Comparison of ENCODE assay signal across 8 cellular contexts in the genomic region with DNA sequence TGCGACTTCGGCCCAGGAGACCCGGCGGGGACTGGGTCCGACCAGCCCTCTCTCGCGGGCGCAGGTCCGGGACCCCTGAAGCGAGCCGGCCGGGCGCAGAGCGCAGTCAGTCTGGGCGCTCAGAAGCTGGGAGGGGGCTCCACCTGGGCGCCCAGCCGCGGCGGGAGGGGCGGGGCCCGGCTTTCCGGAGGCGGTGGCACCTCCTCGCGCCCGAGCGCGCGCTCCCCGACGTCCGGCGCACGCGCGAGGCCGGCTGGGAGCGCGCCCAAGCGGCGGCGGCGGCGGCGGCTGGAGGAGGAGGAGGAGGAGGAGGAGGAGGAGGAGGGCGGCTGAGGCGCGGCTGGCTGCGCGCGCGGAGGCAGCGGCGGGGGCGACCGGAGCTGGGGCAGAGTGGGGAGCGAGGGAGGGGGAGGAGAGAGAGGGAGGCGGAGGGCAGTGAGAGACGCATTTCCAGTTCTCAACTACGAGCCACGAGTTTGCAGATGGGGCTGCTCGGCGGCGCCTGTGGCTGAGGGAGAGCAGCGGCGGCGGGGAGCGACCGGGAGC. TPM values are rescaled to one million over a fixed set of nuclear protein-coding genes. Genes with fewer than 3 reads are reported as not detected.
DNase-seq lines count a peak whose midpoint lies in the region; ATAC-seq, FAIRE-seq and TF ChIP-seq lines count a peak whose summit lies in the region.

A gene with protein sequence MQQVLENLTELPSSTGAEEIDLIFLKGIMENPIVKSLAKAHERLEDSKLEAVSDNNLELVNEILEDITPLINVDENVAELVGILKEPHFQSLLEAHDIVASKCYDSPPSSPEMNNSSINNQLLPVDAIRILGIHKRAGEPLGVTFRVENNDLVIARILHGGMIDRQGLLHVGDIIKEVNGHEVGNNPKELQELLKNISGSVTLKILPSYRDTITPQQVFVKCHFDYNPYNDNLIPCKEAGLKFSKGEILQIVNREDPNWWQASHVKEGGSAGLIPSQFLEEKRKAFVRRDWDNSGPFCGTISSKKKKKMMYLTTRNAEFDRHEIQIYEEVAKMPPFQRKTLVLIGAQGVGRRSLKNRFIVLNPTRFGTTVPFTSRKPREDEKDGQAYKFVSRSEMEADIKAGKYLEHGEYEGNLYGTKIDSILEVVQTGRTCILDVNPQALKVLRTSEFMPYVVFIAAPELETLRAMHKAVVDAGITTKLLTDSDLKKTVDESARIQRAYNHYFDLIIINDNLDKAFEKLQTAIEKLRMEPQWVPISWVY (plus strand): TSS at position 445 of the 546 bp plus-strand sequence. CDS start 50,216 bp downstream, outside the sequence.

- TF ChIP-seq CTCF in Loucy (conservative IDR thresholded peaks at IDR 0.05; ENCODE audit: low read length) (no peak), heart right ventricle (IDR thresholded peaks at IDR 0.05) (no peak), upper lobe of right lung (IDR thresholded peaks at IDR 0.05) (no peak)

- peaks cover 42% of the 10 kb centered on the region for H3K79me2 ChIP-seq in Loucy (ENCODE audit: insufficient read depth, low read length)

- H3K4me3 ChIP-seq in Loucy (ENCODE audit: low read length, poor library complexity, severe bottlenecking), result peak within 1 kb of the TSS; percentile 93
- peak within 1 kb of the TSS; percentile 90 for H3K4me3 ChIP-seq in adipocyte (ENCODE audit: low read length)
- H3K4me3 ChIP-seq in heart right ventricle, result peak within 1 kb of the TSS; percentile 37 to 77 (median 70)
- peak within 1 kb of the TSS; percentile 72 for H3K4me3 ChIP-seq in upper lobe of right lung

- peak within 1 kb of the TSS; percentile 86 for H2AFZ ChIP-seq in Loucy (ENCODE audit: low read length)

- H3K9me3 ChIP-seq in Loucy (ENCODE audit: insufficient read depth, low read depth, low read length) (no peaks in the 10 kb centered on the region), adipocyte (ENCODE audit: control insufficient read depth, low read length) (no peaks in the 10 kb centered on the region), heart right ventricle (no peaks in the 10 kb centered on the region), upper lobe of right lung (no peaks in the 10 kb centered on the region)

- H3K27me3 ChIP-seq in Loucy (ENCODE audit: insufficient read depth, low read length, poor library complexity, severe bottlenecking) (peaks cover 42% of the 10 kb centered on the region), adipocyte (replicated peaks; ENCODE audit: control insufficient read depth, insufficient read depth, low read length) (no peaks in the 10 kb centered on the region), heart right ventricle (peaks cover 0 to 60% (median 11%) of the 10 kb centered on the region in 7 donors), upper lobe of right lung (no peaks in the 10 kb centered on the region)

- WGBS in heart right ventricle, 2 donors, result 0 to 2% methylated on average over 38 to 68 of the region's 69 CpGs

- FAIRE-seq in H54 (lab: Jason Lieb, UNC), result no peak

- H3K27ac ChIP-seq in heart right ventricle (peak within 1 kb of the TSS in 9 of 10 donors; percentile 10 to 67 (median 56)), upper lobe of right lung (peak within 1 kb of the TSS; percentile 33)

- H3K4me1 ChIP-seq in Loucy (ENCODE audit: insufficient read depth, low read length, poor library complexity, severe bottlenecking), result peaks cover 46% of the 10 kb centered on the region
- peaks cover 16% of the 10 kb centered on the region for H3K4me1 ChIP-seq in adipocyte (ENCODE audit: control insufficient read depth, insufficient read depth, low read length)
- H3K4me1 ChIP-seq in heart right ventricle, result peaks cover 0 to 18% (median 4%) of the 10 kb centered on the region in 9 donors
- H3K4me1 ChIP-seq in upper lobe of right lung, result peaks cover 13% of the 10 kb centered on the region

- H3F3A ChIP-seq in Loucy (ENCODE audit: low read depth), result no peaks in the 10 kb centered on the region

- H3K9ac ChIP-seq in Loucy (ENCODE audit: low read depth, low read length, poor library complexity, severe bottlenecking), result peak within 1 kb of the TSS; percentile 74
- H3K9ac ChIP-seq in adipocyte (ENCODE audit: low read length), result peak within 1 kb of the TSS; percentile 88

- no peaks in the 10 kb centered on the region for H3K9me2 ChIP-seq in Loucy (replicated peaks; ENCODE audit: low read depth, low read length)

- peak within 1 kb of the TSS; percentile 84 for H3K4me2 ChIP-seq in Loucy (ENCODE audit: low read depth, low read length, poor library complexity, severe bottlenecking)

- DNase-seq in GF-D8 (lab: John Stamatoyannopoulos, UW) (peak; percentile 55), H54 (ENCODE audit: insufficient read length, low spot score) (peak; percentile 89), SW 1271 (lab: John Stamatoyannopoulos, UW) (peak; percentile 45 to 60), adipocyte (ENCODE audit: low read depth) (peak; percentile 88), heart right ventricle (peak; percentile 54 to 71), posterior vena cava (ENCODE audit: low spot score) (peak; percentile 91), upper lobe of right lung (peak; percentile 88)

- H3K36me3 ChIP-seq in Loucy (ENCODE audit: insufficient read depth, low read length) (no peaks in the 10 kb centered on the region), adipocyte (ENCODE audit: control insufficient read depth, insufficient read depth, low read length, severe bottlenecking) (no peaks in the 10 kb centered on the region), heart right ventricle (no peaks in the 10 kb centered on the region), upper lobe of right lung (no peaks in the 10 kb centered on the region)

- intact Hi-C loops in heart right ventricle (cut with DNase I) (no loop called here), posterior vena cava (cut with DNase I) (no loop called here), upper lobe of right lung (cut with DNase I) (no loop called here)

- TF ChIP-seq POLR2A in H54 (IDR thresholded peaks at IDR 0.05; ENCODE audit: low read depth, low read length), result peak; percentile 81

- peaks cover 36% of the 10 kb centered on the region for H4K20me1 ChIP-seq in Loucy (ENCODE audit: insufficient read depth, low read length, poor library complexity, severe bottlenecking)

- peak; percentile 81 to 96 (median 88) for ATAC-seq in heart right ventricle
- peak; percentile 94 for ATAC-seq in upper lobe of right lung

RNA-seq across cellular contexts. Expression of the gene that starts here (rescaled TPM):
- 10 to 100 TPM in 1 of 10 donors, 1 to 10 TPM in 9; 3.9 to 11.3 (median 6.5) TPM for total RNA-seq in heart right ventricle
- 1 to 10 TPM; 1.2 TPM for polyA plus RNA-seq in heart right ventricle
- 10 to 100 TPM; 37.4 to 43.1 TPM for total RNA-seq in posterior vena cava
- 15.6 TPM for total RNA-seq in upper lobe of right lung

Comparison
In these comparisons a context has a peak if more than half of its experiments do, and no peak if none do; other contexts are left out.
1. Peak in every context shown above with its lines: DNase-seq, ATAC-seq, H3K4me3 ChIP-seq and H3K27ac ChIP-seq.